Comparison of ENCODE assay signal across 20 cellular contexts in the genomic region with DNA sequence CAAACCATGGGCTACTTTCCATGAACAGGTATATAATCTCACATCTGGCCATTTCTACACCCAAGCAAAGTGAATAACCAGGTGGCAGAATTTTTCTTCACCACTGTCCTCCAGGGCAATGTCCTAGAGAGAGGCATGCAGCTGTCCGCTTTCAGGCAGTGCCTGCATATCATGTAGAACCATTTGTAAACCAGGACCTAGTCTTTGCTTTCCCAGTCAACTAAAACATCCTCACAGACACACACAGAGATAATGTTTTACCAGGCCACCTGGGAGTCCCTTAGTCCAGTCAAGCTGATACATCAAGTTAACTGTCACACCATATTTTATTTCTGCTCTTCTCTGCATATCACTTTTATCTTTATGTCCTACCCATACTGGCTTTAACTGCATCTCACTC. TPM values are rescaled to one million over a fixed set of nuclear protein-coding genes. Genes with fewer than 3 reads are reported as not detected.
DNase-seq lines count a peak whose midpoint lies in the region; ATAC-seq, FAIRE-seq and TF ChIP-seq lines count a peak whose summit lies in the region.
"Had no signal": no experiment of that assay in that cellular context is flagged by ENCODE, and none has a peak within 500 bp of the region (broad histone marks: within the 10 kb centered on the region; RNA-seq: fewer than 3 reads in every experiment).

No MANE protein-coding gene starts in this region.

- H3K4me1 Mint-ChIP-seq in activated T-cell treated with anti-CD3 and anti-CD28 coated beads, Interleukin-2, amount 50 U/mL, for 24 hours (ENCODE audit: low read depth) = no peaks in the 10 kb centered on the region
- H3K4me1 Mint-ChIP-seq: CD4-positive, alpha-beta memory T cell; H9 had no signal

- no peaks in the 10 kb centered on the region for H3K4me1 ChIP-seq in mucosa of descending colon (ENCODE audit: low read depth)
- H3K4me1 ChIP-seq in small intestine (ENCODE audit: control insufficient read depth in 2 of 2, insufficient read depth in 1 of 2, low read depth in 1 of 2, low read length in 1 of 2) = no peaks in the 10 kb centered on the region

- peak; percentile 30 for ATAC-seq in mucosa of descending colon
- ATAC-seq in HG03175 (IDR thresholded peaks at IDR 0.05; ENCODE audit: unreplicated experiment) = no peak
- no peak for ATAC-seq in GM19397 (IDR thresholded peaks at IDR 0.05; ENCODE audit: unreplicated experiment)
- ATAC-seq: K562 had no signal

- H3K9me3 ChIP-seq in mucosa of descending colon = no peaks in the 10 kb centered on the region
- H3K9me3 ChIP-seq in small intestine (ENCODE audit: control insufficient read depth, low read depth) = no peaks in the 10 kb centered on the region

- intact Hi-C loops in mucosa of descending colon (cut with DNase I, micrococcal nuclease) = no loop called here

- H3K27me3 ChIP-seq in small intestine (ENCODE audit: control insufficient read depth in 2 of 2, insufficient read depth in 2 of 2, low read length in 2 of 2) = no peaks in the 10 kb centered on the region
- H3K27me3 ChIP-seq: BLaER1 had no signal

- peaks cover under 1% of the 10 kb centered on the region for H3K27me3 Mint-ChIP-seq in activated T-cell treated with anti-CD3 and anti-CD28 coated beads, Interleukin-2, amount 50 U/mL, for 24 hours
- H3K27me3 Mint-ChIP-seq: CD4-positive, alpha-beta memory T cell had no signal

- 53 to 100% (median 99%) methylated on average over 1 of the region's 1 CpG for WGBS in small intestine, 3 donors

- no peak overlapping the region for H3K4me3 ChIP-seq in mucosa of descending colon
- H3K4me3 ChIP-seq in small intestine (ENCODE audit: low read depth in 1 of 2, low read length in 2 of 2) = no peak overlapping the region
- H3K4me3 ChIP-seq: BLaER1, K562 had no signal

- no peak overlapping the region for H3K27ac ChIP-seq in small intestine (ENCODE audit: low read depth in 1 of 2, low read length in 1 of 2)
- H3K27ac ChIP-seq: BLaER1 had no signal

- H3K4me3 Mint-ChIP-seq in activated T-cell treated with anti-CD3 and anti-CD28 coated beads, Interleukin-2, amount 50 U/mL, for 24 hours = no peak overlapping the region
- H3K4me3 Mint-ChIP-seq: CD14-positive monocyte; CD4-positive, alpha-beta memory T cell; H9 had no signal

- H3K36me3 ChIP-seq in mucosa of descending colon (ENCODE audit: low read depth) (no peaks in the 10 kb centered on the region), small intestine (ENCODE audit: control insufficient read depth in 2 of 2, insufficient read depth in 2 of 2, low read length in 2 of 2) (no peaks in the 10 kb centered on the region)
- H3K36me3 ChIP-seq: BLaER1 had no signal

- no peak for FAIRE-seq in small intestine (lab: Jason Lieb, UNC)
- FAIRE-seq: H1, K562 had no signal

- no peaks in the 10 kb centered on the region for H3K9me3 Mint-ChIP-seq in activated T-cell treated with anti-CD3 and anti-CD28 coated beads, Interleukin-2, amount 50 U/mL, for 24 hours

- no peak overlapping the region for H3K27ac Mint-ChIP-seq in activated T-cell treated with anti-CD3 and anti-CD28 coated beads, Interleukin-2, amount 50 U/mL, for 24 hours
- H3K27ac Mint-ChIP-seq: CD4-positive, alpha-beta memory T cell; H9 had no signal

- DNase-seq in HuH-7 (ENCODE audit: low spot score) (peak; percentile 16), left kidney (ENCODE audit: low read depth, low spot score) (peak; percentile 14), mucosa of descending colon (no peak), small intestine (peak; percentile 2), MV-4-11 (lab: John Stamatoyannopoulos, UW) (no peak)
- DNase-seq in activated T-cell treated with anti-CD3 and anti-CD28 coated beads, Interleukin-2, amount 50 U/mL, for 24 hours = no peak
- DNase-seq: 8988T; Calu3; CD4-positive, alpha-beta memory T cell; DMS79 treated with DMSO at 0.1 percent for 48 hours; GF-D8; H9; IMR-90 had no signal

- no peak for TF ChIP-seq CTCF in mucosa of descending colon (IDR thresholded peaks at IDR 0.05)

- H3K36me3 Mint-ChIP-seq in activated T-cell treated with anti-CD3 and anti-CD28 coated beads, Interleukin-2, amount 50 U/mL, for 24 hours (ENCODE audit: low read depth) = no peaks in the 10 kb centered on the region
- H3K36me3 Mint-ChIP-seq: CD14-positive monocyte had no signal

RNA-seq across cellular contexts. Expression of a gene that starts 26.2 kb away (rescaled TPM):
- under 1 TPM in 1 of 3 donors, not detected in 2; 0.14 TPM for total RNA-seq in mucosa of descending colon
- under 1 TPM in 1 of 3 donors, not detected in 2; 0.03 TPM for polyA plus RNA-seq in small intestine
- total RNA-seq: A673; Calu3; CD4-positive, alpha-beta memory T cell; H1; H9; K562 had no signal
- polyA plus RNA-seq: CD14-positive monocyte; CD4-positive, alpha-beta memory T cell; H1; K562 had no signal

Comparison
In these comparisons a context has a peak if more than half of its experiments do, and no peak if none do; other contexts are left out.
1. DNase-seq: peak in HuH-7 (single experiment), left kidney (single experiment) and small intestine (single experiment); none in mucosa of descending colon (0 of 3), MV-4-11 (single experiment) and activated T-cell treated with anti-CD3 and anti-CD28 coated beads, Interleukin-2, amount 50 U/mL, for 24 hours (single experiment).